Comparison of ENCODE assay signal across 21 cellular contexts in genomic region chr3:184662192-184662591, GRCh38. TPM values are rescaled to one million over a fixed set of nuclear protein-coding genes. Genes with fewer than 3 reads are reported as not detected.
DNase-seq lines count a peak whose midpoint lies in the region; ATAC-seq, FAIRE-seq and TF ChIP-seq lines count a peak whose summit lies in the region.
"Had no signal": no experiment of that assay in that cellular context is flagged by ENCODE, and none has a peak within 500 bp of the region (broad histone marks: within the 10 kb centered on the region; RNA-seq: fewer than 3 reads in every experiment).

No MANE protein-coding gene starts in this region.

- no peak overlapping the region for H3K27ac ChIP-seq in astrocyte (ENCODE audit: low read depth, low read length)
- H3K27ac ChIP-seq: SJSA1 had no signal

- peaks cover 11% of the 10 kb centered on the region for H3K27me3 ChIP-seq in astrocyte (ENCODE audit: insufficient read depth, low read length)
- H3K27me3 ChIP-seq: SJSA1 had no signal

- peaks cover 1% of the 10 kb centered on the region for H3K9me3 Mint-ChIP-seq in astrocyte (ENCODE audit: unreplicated experiment)
- no peaks in the 10 kb centered on the region for H3K9me3 Mint-ChIP-seq in stimulated activated naive CD8-positive, alpha-beta T cell treated with anti-CD3 and anti-CD28 coated beads, Interleukin-15, amount 100 ng/mL, for 72 hours
- H3K9me3 Mint-ChIP-seq: CD4-positive, alpha-beta T cell; IgD-negative memory B cell had no signal

- H2AFZ ChIP-seq in astrocyte (ENCODE audit: low read depth, low read length) = no peak overlapping the region

- H3K27ac Mint-ChIP-seq in astrocyte (ENCODE audit: unreplicated experiment) = no peak overlapping the region
- no peak overlapping the region for H3K27ac Mint-ChIP-seq in stimulated activated naive CD8-positive, alpha-beta T cell treated with anti-CD3 and anti-CD28 coated beads, Interleukin-15, amount 100 ng/mL, for 72 hours
- H3K27ac Mint-ChIP-seq: CD4-positive, alpha-beta T cell; IgD-negative memory B cell had no signal

- no peaks in the 10 kb centered on the region for H4K20me1 ChIP-seq in astrocyte (ENCODE audit: insufficient read depth, low read length)

- ATAC-seq in stimulated activated naive CD8-positive, alpha-beta T cell treated with anti-CD3 and anti-CD28 coated beads, Interleukin-15, amount 100 ng/mL, for 72 hours = no peak

- H3K36me3 ChIP-seq in astrocyte (ENCODE audit: insufficient read depth, low read length) = no peaks in the 10 kb centered on the region
- H3K36me3 ChIP-seq: SJSA1 had no signal

- peaks cover 11% of the 10 kb centered on the region for H3K4me1 ChIP-seq in astrocyte (ENCODE audit: insufficient read depth, low read length)

- no peaks in the 10 kb centered on the region for H3K9me3 ChIP-seq in astrocyte (ENCODE audit: insufficient read depth, low read depth, low read length)
- H3K9me3 ChIP-seq: SJSA1 had no signal

- H3K9ac ChIP-seq in astrocyte (ENCODE audit: low read length) = no peak overlapping the region

- H3K4me1 Mint-ChIP-seq in astrocyte (ENCODE audit: low read depth, unreplicated experiment) = peaks cover 28% of the 10 kb centered on the region
- H3K4me1 Mint-ChIP-seq in stimulated activated naive CD8-positive, alpha-beta T cell treated with anti-CD3 and anti-CD28 coated beads, Interleukin-15, amount 100 ng/mL, for 72 hours = peaks cover 11% of the 10 kb centered on the region

- H3K79me2 ChIP-seq in astrocyte (ENCODE audit: insufficient read depth, low read length) = no peaks in the 10 kb centered on the region

- DNase-seq in AG08395 (ENCODE audit: low spot score) (peak; percentile 71), ELF-1 (ENCODE audit: low read depth, low spot score) (peak; percentile 71), astrocyte (ENCODE audit: low read depth) (peak; percentile 19), foreskin fibroblast (peak; percentile 37 to 62), NCI-H1436 (lab: John Stamatoyannopoulos, UW) (no peak), GM12892 (ENCODE audit: insufficient read length) (no peak), HPDE6-E6E7 (ENCODE audit: extremely low spot score) (no peak)
- DNase-seq in stimulated activated naive CD8-positive, alpha-beta T cell treated with anti-CD3 and anti-CD28 coated beads, Interleukin-15, amount 100 ng/mL, for 72 hours = no peak
- DNase-seq: Calu3; CD4-positive, alpha-beta T cell; GDM1; H9; NCI-H1436 treated with DMSO at 0.1 percent for 48 hours; NCI-H2081 treated with DMSO at 0.1 percent for 48 hours; NCI-H345; NCI-H526 treated with DMSO at 0.1 percent for 48 hours; OCI-M1; RPMI8226 had no signal

- H3K27me3 Mint-ChIP-seq in astrocyte (ENCODE audit: low read depth, unreplicated experiment) = peaks cover 13% of the 10 kb centered on the region
- no peaks in the 10 kb centered on the region for H3K27me3 Mint-ChIP-seq in stimulated activated naive CD8-positive, alpha-beta T cell treated with anti-CD3 and anti-CD28 coated beads, Interleukin-15, amount 100 ng/mL, for 72 hours

- FAIRE-seq in astrocyte (lab: Jason Lieb, UNC) (no peak), GM12892 (lab: Jason Lieb, UNC) (no peak)
- FAIRE-seq: A204.1 had no signal

- H3K4me3 ChIP-seq in astrocyte (ENCODE audit: insufficient read depth, low read depth, low read length) = no peak overlapping the region
- H3K4me3 ChIP-seq in foreskin fibroblast (ENCODE audit: low read depth in 1 of 2, low read length in 2 of 2) = no peak overlapping the region
- H3K4me3 ChIP-seq: SJSA1 had no signal

- no peak overlapping the region for H3K4me2 ChIP-seq in astrocyte (ENCODE audit: low read length)

- no peak for TF ChIP-seq POLR2A in GM12892 (IDR thresholded peaks at IDR 0.05; ENCODE audit: low read depth, low read length)

- H3K4me3 Mint-ChIP-seq in astrocyte (ENCODE audit: unreplicated experiment) = no peak overlapping the region
- H3K4me3 Mint-ChIP-seq in stimulated activated naive CD8-positive, alpha-beta T cell treated with anti-CD3 and anti-CD28 coated beads, Interleukin-15, amount 100 ng/mL, for 72 hours = no peak overlapping the region
- H3K4me3 Mint-ChIP-seq: CD4-positive, alpha-beta T cell; H9; IgD-negative memory B cell had no signal

- no peaks in the 10 kb centered on the region for H3K36me3 Mint-ChIP-seq in astrocyte (ENCODE audit: low read depth, unreplicated experiment)

- TF ChIP-seq CTCF in astrocyte (IDR thresholded peaks at IDR 0.05; ENCODE audit: insufficient read depth, low read depth, low read length) = no peak
- TF ChIP-seq CTCF in foreskin fibroblast (IDR thresholded peaks at IDR 0.05; ENCODE audit: low read depth, low read length) = no peak

RNA-seq across cellular contexts. Expression of gene MAGEF1, which starts 49.7 kb away (rescaled TPM):
- total RNA-seq in astrocyte = 26.2 and 28.8 TPM in 2 replicates
- polyA plus RNA-seq in GM12892 (2012; ENCODE audit: missing spikeins) = 17.8 TPM

Comparison
In these comparisons a context has a peak if more than half of its experiments do, and no peak if none do; other contexts are left out.
1. DNase-seq: peak in AG08395 (single experiment), ELF-1 (single experiment), astrocyte (single experiment) and foreskin fibroblast (2 of 2); none in NCI-H1436 (single experiment), GM12892 (single experiment), stimulated activated naive CD8-positive, alpha-beta T cell treated with anti-CD3 and anti-CD28 coated beads, Interleukin-15, amount 100 ng/mL, for 72 hours (0 of 2) and HPDE6-E6E7 (single experiment).